ENCODE assay signal across 13 cellular contexts in genomic region chr19:41221514-41222205, GRCh38. TPM values are rescaled to one million over a fixed set of nuclear protein-coding genes. Genes with fewer than 3 reads are reported as not detected.
DNase-seq lines count a peak whose midpoint lies in the region; ATAC-seq and TF ChIP-seq lines count a peak whose summit lies in the region.
"Had no signal": no experiment of that assay in that cellular context is flagged by ENCODE, and none has a peak within 500 bp of the region (broad histone marks: within the 10 kb centered on the region; RNA-seq: fewer than 3 reads in every experiment).

No MANE protein-coding gene starts in this region.

- H3K27ac ChIP-seq in IMR-90 (ENCODE audit: insufficient read depth, low read length) = peak overlapping the region; percentile 99
- H3K27ac ChIP-seq in brain microvascular endothelial cell = peak overlapping the region; percentile 16
- H3K27ac ChIP-seq in thoracic aorta = peak overlapping the region; percentile 92 to 95

- H3K9me3 ChIP-seq in IMR-90 (ENCODE audit: control insufficient read depth, insufficient read depth, low read length) = no peaks in the 10 kb centered on the region
- H3K9me3 ChIP-seq in thoracic aorta = no peaks in the 10 kb centered on the region

- H3K4me1 Mint-ChIP-seq in mesothelial cell of epicardium = peaks cover 58% of the 10 kb centered on the region
- peaks cover 10% of the 10 kb centered on the region for H3K4me1 Mint-ChIP-seq in activated naive CD4-positive, alpha-beta T cell treated with anti-CD3 and anti-CD28 coated beads for 36 hours (ENCODE audit: low read depth)

- peaks cover 27% of the 10 kb centered on the region for H3K9me1 ChIP-seq in IMR-90 (ENCODE audit: insufficient read depth, low read length)

- H3K27ac Mint-ChIP-seq in mesothelial cell of epicardium = peak overlapping the region; percentile 18
- no peak overlapping the region for H3K27ac Mint-ChIP-seq in activated naive CD4-positive, alpha-beta T cell treated with anti-CD3 and anti-CD28 coated beads for 36 hours
- H3K27ac Mint-ChIP-seq: stimulated activated naive CD8-positive, alpha-beta T cell treated with anti-CD3 and anti-CD28 coated beads, Interleukin-15, amount 100 ng/mL, for 72 hours had no signal

- 93% methylated on average over 8 of the region's 20 CpGs; no CpG with 5 or more reads in 1 of the 2 experiments for WGBS in IMR-90 (ENCODE audit: extremely low coverage in 2 of 2, insufficient read length in 1 of 2), 2 experiments

- peak; percentile 69 for TF ChIP-seq POLR2A in IMR-90 (IDR thresholded peaks at IDR 0.05; ENCODE audit: low read depth, low read length)

- peak overlapping the region; percentile 100 for H3K14ac ChIP-seq in IMR-90 (replicated peaks; ENCODE audit: low read depth, low read length)

- peak overlapping the region; percentile 89 for H2BK120ac ChIP-seq in IMR-90 (ENCODE audit: low read depth, low read length)

- no peak overlapping the region for H3K4me3 ChIP-seq in IMR-90 (ENCODE audit: insufficient read depth, low read depth, low read length)
- peak overlapping the region; percentile 80 for H3K4me3 ChIP-seq in brain microvascular endothelial cell (ENCODE audit: low read depth, low read length)
- H3K4me3 ChIP-seq in thoracic aorta = no peak overlapping the region
- H3K4me3 ChIP-seq in H7 (ENCODE audit: insufficient read depth, low read depth, low read length) = no peak overlapping the region

- CTCF ChIA-PET in IMR-90 (lab: Yijun Ruan, JAX) = interaction anchor here (2.5 kb wide), 1 partner anchor 41 kb away, joined by 10 read pairs; no protein-coding TSS in a partner anchor
- CTCF ChIA-PET in activated naive CD4-positive, alpha-beta T cell treated with anti-CD3 and anti-CD28 coated beads for 36 hours (lab: Charles Lee) = no interaction called here

- H2BK5ac ChIP-seq in IMR-90 (ENCODE audit: low read depth, low read length, poor library complexity, severe bottlenecking) = peak overlapping the region; percentile 99

- H3K9ac ChIP-seq in IMR-90 (ENCODE audit: low read depth, low read length) = peak overlapping the region; percentile 99

- H2BK20ac ChIP-seq in IMR-90 (ENCODE audit: low read depth, low read length) = peak overlapping the region; percentile 49; the same call in 1 of the 2 replicates

- 0 out of 2 replicates have a peak overlapping the region, but pooled peaks have one; percentile 11 for H4K5ac ChIP-seq in IMR-90 (ENCODE audit: low read depth, low read length)

- H3K36me3 Mint-ChIP-seq in mesothelial cell of epicardium = peaks cover 5% of the 10 kb centered on the region
- H3K36me3 Mint-ChIP-seq in activated naive CD4-positive, alpha-beta T cell treated with anti-CD3 and anti-CD28 coated beads for 36 hours (ENCODE audit: low read depth) = no peaks in the 10 kb centered on the region
- H3K36me3 Mint-ChIP-seq: CD8-positive, alpha-beta memory T cell had no signal

- peak overlapping the region; percentile 100 for H3K23ac ChIP-seq in IMR-90 (ENCODE audit: low read depth, low read length)

- H3K18ac ChIP-seq in IMR-90 (ENCODE audit: low read depth, low read length) = no peak overlapping the region; the same call in 1 of the 2 replicates

- H4K20me1 ChIP-seq in IMR-90 (ENCODE audit: insufficient read depth, low read length) = peaks cover 32% of the 10 kb centered on the region

- in situ Hi-C loops in IMR-90 (cut with MboI; ENCODE audit: low sequenced_read_pairs) = no loop called here
- in situ Hi-C loops in brain microvascular endothelial cell (cut with HindIII; ENCODE audit: low pct_ligation_motif_present, low sequenced_read_pairs) = no loop called here

- no peak for TF ChIP-seq CTCF in IMR-90 (conservative IDR thresholded peaks at IDR 0.05; ENCODE audit: low read depth, low read length)
- TF ChIP-seq CTCF in brain microvascular endothelial cell (IDR thresholded peaks at IDR 0.05; ENCODE audit: low read depth, low read length, missing control alignments) = no peak
- no peak for TF ChIP-seq CTCF in mesothelial cell of epicardium (IDR thresholded peaks at IDR 0.05; ENCODE audit: unreplicated experiment)
- no peak for TF ChIP-seq CTCF in thoracic aorta (IDR thresholded peaks at IDR 0.05)

- no peaks in the 10 kb centered on the region for H3K27me3 Mint-ChIP-seq in mesothelial cell of epicardium (ENCODE audit: low read depth)
- peaks cover 21% of the 10 kb centered on the region for H3K27me3 Mint-ChIP-seq in activated naive CD4-positive, alpha-beta T cell treated with anti-CD3 and anti-CD28 coated beads for 36 hours (ENCODE audit: low read depth)

- peaks cover 13 to 60% of the 10 kb centered on the region in 2 experiments for H3K79me1 ChIP-seq in IMR-90 (ENCODE audit: low read depth in 1 of 2, low read length in 2 of 2)

- H3K27me3 ChIP-seq in IMR-90 (ENCODE audit: control insufficient read depth, insufficient read depth, low read length) (no peaks in the 10 kb centered on the region), brain microvascular endothelial cell (replicated peaks) (no peaks in the 10 kb centered on the region), thoracic aorta (replicated peaks; ENCODE audit: insufficient read depth) (no peaks in the 10 kb centered on the region), H7 (ENCODE audit: control insufficient read depth, insufficient read depth, low read length) (no peaks in the 10 kb centered on the region)

- H3K9me3 Mint-ChIP-seq in mesothelial cell of epicardium = no peaks in the 10 kb centered on the region
- no peaks in the 10 kb centered on the region for H3K9me3 Mint-ChIP-seq in activated naive CD4-positive, alpha-beta T cell treated with anti-CD3 and anti-CD28 coated beads for 36 hours
- H3K9me3 Mint-ChIP-seq: activated T-helper 1 cell treated with anti-CD3 and anti-CD28 coated beads, Interleukin-12 subunit alpha, Interleukin-12 subunit beta, Interleukin-2, Interleukin-4 antibody, amounts not matched to agents 30 ng/mL and 10 ng/mL and 1 ng/mL, durations not matched to agents 14 hours and 24 hours and 36 hours; CD8-positive, alpha-beta memory T cell; stimulated activated naive CD8-positive, alpha-beta T cell treated with anti-CD3 and anti-CD28 coated beads, Interleukin-15, amount 100 ng/mL, for 72 hours had no signal

- intact Hi-C loops in IMR-90 (cut with micrococcal nuclease) = no loop called here
- intact Hi-C loops in activated naive CD4-positive, alpha-beta T cell treated with anti-CD3 and anti-CD28 coated beads for 36 hours (cut with micrococcal nuclease) = no loop called here

- H2AFZ ChIP-seq in IMR-90 (replicated peaks; ENCODE audit: low read length, poor library complexity) = no peak overlapping the region

- dilution Hi-C loops in IMR-90 (cut with HindIII; ENCODE audit: low sequenced_read_pairs, unreplicated experiment) = no loop called here

- no peak for DNase-seq in IMR-90
- DNase-seq in brain microvascular endothelial cell = no peak
- DNase-seq in mesothelial cell of epicardium (ENCODE audit: low spot score in 2 of 2, unreplicated experiment in 2 of 2) = no peak
- no peak for DNase-seq in thoracic aorta (ENCODE audit: low spot score)
- DNase-seq in H7 = no peak
- no peak for DNase-seq in activated naive CD4-positive, alpha-beta T cell treated with anti-CD3 and anti-CD28 coated beads for 36 hours
- no peak for DNase-seq in SW 1271 (lab: John Stamatoyannopoulos, UW)
- DNase-seq: activated CD4-positive, alpha-beta T cell treated with anti-CD3 and anti-CD28 coated beads for 4 hours; CD8-positive, alpha-beta memory T cell; NCI-H2081 treated with DMSO at 0.1 percent for 48 hours; stimulated activated naive CD8-positive, alpha-beta T cell treated with anti-CD3 and anti-CD28 coated beads, Interleukin-15, amount 100 ng/mL, for 72 hours had no signal

- TF ChIP-seq RAD21 in IMR-90 (IDR thresholded peaks at IDR 0.05; ENCODE audit: low read length) = no peak

- H4K8ac ChIP-seq in IMR-90 (ENCODE audit: low read depth in 2 of 2, low read length in 2 of 2) = peak overlapping the region; percentile 72 to 84

- peaks cover 42% of the 10 kb centered on the region for H3K36me3 ChIP-seq in IMR-90 (ENCODE audit: control insufficient read depth, insufficient read depth, low read length)
- peaks cover 30% of the 10 kb centered on the region for H3K36me3 ChIP-seq in brain microvascular endothelial cell (replicated peaks)
- no peaks in the 10 kb centered on the region for H3K36me3 ChIP-seq in thoracic aorta
- H3K36me3 ChIP-seq in H7 (replicated peaks; ENCODE audit: control insufficient read depth, insufficient read depth, low read length) = peaks cover 3% of the 10 kb centered on the region

- H3K4me1 ChIP-seq in IMR-90 (ENCODE audit: control insufficient read depth, insufficient read depth, low read length) (peaks cover 42% of the 10 kb centered on the region), thoracic aorta (ENCODE audit: control insufficient read depth in 1 of 2, low read depth in 2 of 2) (peaks cover 10 to 73% of the 10 kb centered on the region in 2 donors)

- peak overlapping the region; percentile 99 for H4K91ac ChIP-seq in IMR-90 (ENCODE audit: insufficient read depth, low read depth, low read length)

- ATAC-seq in IMR-90 (ENCODE audit: low read depth) (no peak), thoracic aorta (ENCODE audit: insufficient number of reproducible peaks, low FRiP score, low read depth) (no peak), esophagus mucosa (no peak)
- ATAC-seq: stimulated activated naive CD8-positive, alpha-beta T cell treated with anti-CD3 and anti-CD28 coated beads, Interleukin-15, amount 100 ng/mL, for 72 hours had no signal

- POLR2A ChIA-PET in IMR-90 (lab: Charles Lee; ENCODE audit: unreplicated experiment) = interaction anchor here (0.6 to 0.8 kb wide), 2 partner anchors 78 to 175 kb away, joined by 3 to 6 read pairs; partner anchors contain the start of gene EXOSC5

- peak overlapping the region; percentile 75 for H3K56ac ChIP-seq in IMR-90 (ENCODE audit: extremely low read depth, insufficient read depth, low read length)

- H3K4ac ChIP-seq in IMR-90 (ENCODE audit: low read depth, low read length) = peak overlapping the region; percentile 99

- H3K4me2 ChIP-seq in IMR-90 (ENCODE audit: low read depth, low read length) = peak overlapping the region; percentile 83

- H2BK15ac ChIP-seq in IMR-90 (ENCODE audit: low read depth, low read length) = peak overlapping the region; percentile 51; the same call in 2 of the 3 replicates

- H2AK9ac ChIP-seq in IMR-90 (replicated peaks; ENCODE audit: low read depth, low read length, poor library complexity) = peak overlapping the region; percentile 99

- peak overlapping the region; percentile 96 for H2AK5ac ChIP-seq in IMR-90 (ENCODE audit: low read depth, low read length)

- no TSS peak for BruUV-seq in IMR-90 (replicated peaks; lab: Mats Ljungman, UMichigan)

- H3K4me3 Mint-ChIP-seq in mesothelial cell of epicardium = peak overlapping the region; percentile 85
- no peak overlapping the region for H3K4me3 Mint-ChIP-seq in activated naive CD4-positive, alpha-beta T cell treated with anti-CD3 and anti-CD28 coated beads for 36 hours
- H3K4me3 Mint-ChIP-seq: activated T-helper 1 cell treated with anti-CD3 and anti-CD28 coated beads, Interleukin-12 subunit alpha, Interleukin-12 subunit beta, Interleukin-2, Interleukin-4 antibody, amounts not matched to agents 30 ng/mL and 10 ng/mL and 1 ng/mL, durations not matched to agents 14 hours and 24 hours and 36 hours; stimulated activated naive CD8-positive, alpha-beta T cell treated with anti-CD3 and anti-CD28 coated beads, Interleukin-15, amount 100 ng/mL, for 72 hours had no signal

RNA-seq across cellular contexts. Expression of gene AXL, which starts 2.6 kb away (rescaled TPM):
- total RNA-seq in IMR-90 (2012; rRNA removed) (444 and 466 TPM in 2 replicates), mesothelial cell of epicardium (60.0 to 61.0 TPM (median 60.6 TPM) in 3 replicates), thoracic aorta (100 to 1,000 TPM; 138 to 157 TPM), esophagus mucosa (4.0 TPM)
- polyA plus RNA-seq in IMR-90 (2012; rRNA removed) = 212 and 235 TPM in 2 replicates
- 163 and 168 TPM in 2 replicates for polyA plus RNA-seq in IMR-90 (2012; cell fraction: cytosol; rRNA removed)
- polyA plus RNA-seq in IMR-90 (2012; cell fraction: nucleus; rRNA removed; ENCODE audit: low replicate concordance) = 125 and 184 TPM in 2 replicates
- 23.3 and 26.8 TPM in 2 replicates for total RNA-seq in H7 (2014; rRNA removed; shearing (Covaris generic))
- under 1 TPM in 1 of 2 experiments, not detected in 1; 0.10 TPM for total RNA-seq in activated naive CD4-positive, alpha-beta T cell treated with anti-CD3 and anti-CD28 coated beads for 36 hours

RNA-seq across cellular contexts. Expression of gene CYP2S1, which starts 28.6 kb away (rescaled TPM):
- total RNA-seq in IMR-90 (2012; rRNA removed) = 0.54 and 0.83 TPM in 2 replicates
- polyA plus RNA-seq in IMR-90 (2012; rRNA removed) = 0.98 and 2.1 TPM in 2 replicates
- polyA plus RNA-seq in IMR-90 (2012; cell fraction: cytosol; rRNA removed) = 0.75 and 1.4 TPM in 2 replicates
- polyA plus RNA-seq in IMR-90 (2012; cell fraction: nucleus; rRNA removed; ENCODE audit: low replicate concordance) = 0.77 and 1.2 TPM in 2 replicates
- total RNA-seq in mesothelial cell of epicardium = 12.8 to 15.5 TPM (median 13.2 TPM) in 3 replicates
- total RNA-seq in thoracic aorta = 10 to 100 TPM in 1 of 2 donors, 1 to 10 TPM in 1; 2.3 to 12.4 TPM
- total RNA-seq in H7 (2014; rRNA removed; shearing (Covaris generic)) = 60.4 and 108 TPM in 2 replicates
- total RNA-seq in activated naive CD4-positive, alpha-beta T cell treated with anti-CD3 and anti-CD28 coated beads for 36 hours = 1 to 10 TPM in 1 of 2 experiments, under 1 TPM in 1; 0.79 to 1.9 TPM
- total RNA-seq in esophagus mucosa = 10.4 TPM
- total RNA-seq: CD8-positive, alpha-beta memory T cell had no signal
- polyA plus RNA-seq: CD8-positive, alpha-beta memory T cell had no signal

RNA-seq across cellular contexts. Expression of gene HNRNPUL1, which starts 42.5 kb away (rescaled TPM):
- total RNA-seq in IMR-90 (2012; rRNA removed) = 50.7 and 56.1 TPM in 2 replicates
- polyA plus RNA-seq in IMR-90 (2012; rRNA removed) = 67.3 and 68.1 TPM in 2 replicates
- 51.7 and 53.7 TPM in 2 replicates for polyA plus RNA-seq in IMR-90 (2012; cell fraction: cytosol; rRNA removed)
- 65.4 and 102 TPM in 2 replicates for polyA plus RNA-seq in IMR-90 (2012; cell fraction: nucleus; rRNA removed; ENCODE audit: low replicate concordance)
- 246 to 262 TPM (median 249 TPM) in 3 replicates for total RNA-seq in mesothelial cell of epicardium
- 100 to 1,000 TPM; 142 to 147 TPM for total RNA-seq in thoracic aorta
- 178 and 194 TPM in 2 replicates for total RNA-seq in H7 (2014; rRNA removed; shearing (Covaris generic))
- total RNA-seq in activated naive CD4-positive, alpha-beta T cell treated with anti-CD3 and anti-CD28 coated beads for 36 hours = 100 to 1,000 TPM; 298 to 301 TPM
- 116 TPM for total RNA-seq in esophagus mucosa

Comparison
In these comparisons a context has a peak if more than half of its experiments do, and no peak if none do; other contexts are left out.
1. H3K27ac ChIP-seq: peak in every context shown above with its lines; median percentile 99 in IMR-90; 94 in thoracic aorta; 16 in brain microvascular endothelial cell.